Comparison of ENCODE assay signal across 25 cellular contexts in genomic region chr9:35529156-35529823, GRCh38. TPM values are rescaled to one million over a fixed set of nuclear protein-coding genes. Genes with fewer than 3 reads are reported as not detected.
DNase-seq lines count a peak whose midpoint lies in the region; ATAC-seq, FAIRE-seq and TF ChIP-seq lines count a peak whose summit lies in the region.
"Had no signal": no experiment of that assay in that cellular context is flagged by ENCODE, and none has a peak within 500 bp of the region (broad histone marks: within the 10 kb centered on the region; RNA-seq: fewer than 3 reads in every experiment).

No MANE protein-coding gene starts in this region.

- no peaks in the 10 kb centered on the region for H4K20me1 ChIP-seq in hepatocyte (ENCODE audit: insufficient read depth, poor library complexity, severe bottlenecking)
- no peaks in the 10 kb centered on the region for H4K20me1 ChIP-seq in PC-3 (ENCODE audit: low read length)

- intact Hi-C loops in psoas muscle (cut with DNase I) (no loop called here), PC-3 (cut with micrococcal nuclease) (no loop called here)

- H3K9ac ChIP-seq in PC-3 (ENCODE audit: low read length), result no peak overlapping the region
- H3K9ac ChIP-seq: BLaER1 treated with 17β-estradiol and CSF1 and Interleukin-3, amounts not matched to agents 10 nM and 100 nM had no signal

- POLR2A ChIA-PET in A549 (lab: Yijun Ruan, JAX) (interaction anchor here (1.3 to 2.1 kb wide), 2 partner anchors 10 to 11 kb away, joined by 5 to 6 read pairs; no protein-coding TSS in a partner anchor), PC-3 (lab: Charles Lee; ENCODE audit: unreplicated experiment) (no interaction called here)

- H3K4me1 ChIP-seq in A549 (peaks cover 72% of the 10 kb centered on the region), hepatocyte (ENCODE audit: insufficient read depth) (peaks cover 17% of the 10 kb centered on the region), psoas muscle (peaks cover 46% of the 10 kb centered on the region), HAP-1 (no peaks in the 10 kb centered on the region), PC-3 (ENCODE audit: insufficient read depth, low read length) (peaks cover 13% of the 10 kb centered on the region)
- H3K4me1 ChIP-seq: colonic mucosa had no signal

- FAIRE-seq in A549 (lab: Jason Lieb, UNC), result peak; percentile 7
- FAIRE-seq: kidney, RCC 7860 had no signal

- 80% methylated on average over 3 of the region's 3 CpGs for WGBS in A549 (ENCODE audit: missing lambda C conversion rate)
- WGBS in hepatocyte (ENCODE audit: low lambda C conversion rate, missing lambda C conversion rate), result 87% methylated on average over 3 of the region's 3 CpGs
- WGBS in psoas muscle, 3 donors, result 48 to 65% (median 59%) methylated on average over 3 of the region's 3 CpGs

- H3K27ac ChIP-seq in A549 (peak overlapping the region; percentile 95 to 96), hepatocyte (no peak overlapping the region), psoas muscle (peak overlapping the region; percentile 40), PC-3 (ENCODE audit: low read length) (no peak overlapping the region)
- H3K27ac ChIP-seq: BLaER1 treated with 17β-estradiol and CSF1 and Interleukin-3, amounts not matched to agents 10 nM and 100 nM; colonic mucosa; stomach; vagina had no signal

- H3K79me2 ChIP-seq in hepatocyte, result peaks cover 44% of the 10 kb centered on the region
- H3K79me2 ChIP-seq in PC-3 (ENCODE audit: low read length), result peaks cover 35% of the 10 kb centered on the region

- DNase-seq in A549 (ENCODE audit: low read depth in 1 of 2, low spot score in 1 of 2), result no peak
- DNase-seq in NCI-H2227 treated with DMSO at 0.1 percent for 48 hours (lab: John Stamatoyannopoulos, UW), result peak; percentile 1
- peak; percentile 23 for DNase-seq in hepatocyte (ENCODE audit: low spot score)
- DNase-seq in psoas muscle, result no peak
- no peak for DNase-seq in HAP-1 (ENCODE audit: low spot score in 2 of 2)
- no peak for DNase-seq in PC-3
- DNase-seq in NCI-H2196 treated with DMSO at 0.1 percent for 48 hours (lab: John Stamatoyannopoulos, UW; ENCODE audit: unreplicated experiment), result no peak
- DNase-seq: activated CD4-positive, alpha-beta T cell treated with anti-CD3 and anti-CD28 coated beads, Interleukin-2, amount 10 ng/mL, durations not matched to agents 7 days and 5 days; activated naive CD8-positive, alpha-beta T cell treated with anti-CD3 and anti-CD28 coated beads, Interleukin-2, amount 10 ng/mL, durations not matched to agents 7 days and 5 days; Calu3; colonic mucosa; kidney; MG63; NCI-H1694 treated with DMSO at 0.1 percent for 48 hours; NK-92 treated with Interleukin-12 subunit alpha and Interleukin-12 subunit beta, amount 100 ng/mL, for 24 hours; spleen; stimulated activated CD4-positive, alpha-beta T cell treated with anti-CD3 and anti-CD28 coated beads, Interleukin-4, amount 100 ng/mL, for 4 hours; stomach had no signal

- H3K9me2 ChIP-seq in hepatocyte (replicated peaks; ENCODE audit: insufficient read depth) (no peaks in the 10 kb centered on the region), PC-3 (replicated peaks; ENCODE audit: low read length) (no peaks in the 10 kb centered on the region)

- no peaks in the 10 kb centered on the region for H3K36me3 ChIP-seq in hepatocyte (replicated peaks; ENCODE audit: insufficient read depth, low read depth)
- H3K36me3 ChIP-seq in psoas muscle (ENCODE audit: insufficient read depth in 1 of 2, low read depth in 1 of 2), result no peaks in the 10 kb centered on the region
- no peaks in the 10 kb centered on the region for H3K36me3 ChIP-seq in HAP-1 (replicated peaks)
- no peaks in the 10 kb centered on the region for H3K36me3 ChIP-seq in PC-3 (ENCODE audit: low read depth, low read length)
- H3K36me3 ChIP-seq: colonic mucosa, spleen, stomach, vagina had no signal

- BruUV-seq in PC-3 (replicated peaks; lab: Mats Ljungman, UMichigan), result no TSS peak

- in situ Hi-C loops in HAP-1 (cut with MboI; ENCODE audit: low sequenced_read_pairs), result loop anchor here (25.0 kb wide), 1 partner anchor 92 kb away; no protein-coding TSS in a partner anchor

- ATAC-seq in A549 (no peak), psoas muscle (peak in 3 of 4 donors; percentile 51 to 80 (median 71)), GM18858 (IDR thresholded peaks at IDR 0.05; ENCODE audit: unreplicated experiment) (no peak), PC-3 (no peak)
- ATAC-seq: activated T-helper 17 cell treated with anti-CD3 and anti-CD28 coated beads, Interleukin-2, amount 50 U/mL, for 72 hours; HCT116; natural killer cell treated with Interleukin-12 subunit alpha and Interleukin-12 subunit beta and Interleukin-15 and Interleukin-18, amount 100 ng/mL, for 72 hours had no signal

- no peak for TF ChIP-seq CTCF in A549 (IDR thresholded peaks at IDR 0.05)
- no peak for TF ChIP-seq CTCF in hepatocyte (IDR thresholded peaks at IDR 0.05; ENCODE audit: poor library complexity)
- no peak for TF ChIP-seq CTCF in psoas muscle (IDR thresholded peaks at IDR 0.05)
- no peak for TF ChIP-seq CTCF in PC-3 (conservative IDR thresholded peaks at IDR 0.05; ENCODE audit: low read depth, low read length)

- 0 out of 3 replicates have a peak overlapping the region, but pooled peaks have one; percentile 2 for H3K4me2 ChIP-seq in A549
- H3K4me2 ChIP-seq in hepatocyte, result no peak overlapping the region
- no peak overlapping the region for H3K4me2 ChIP-seq in PC-3 (ENCODE audit: low read length)
- H3K4me2 ChIP-seq: BLaER1 treated with 17β-estradiol and CSF1 and Interleukin-3, amounts not matched to agents 10 nM and 100 nM had no signal

- H3K27me3 ChIP-seq in hepatocyte, result no peaks in the 10 kb centered on the region
- H3K27me3 ChIP-seq in psoas muscle (ENCODE audit: insufficient read depth in 3 of 3, low read length in 2 of 3), result no peaks in the 10 kb centered on the region
- no peaks in the 10 kb centered on the region for H3K27me3 ChIP-seq in HAP-1 (ENCODE audit: low read depth)
- no peaks in the 10 kb centered on the region for H3K27me3 ChIP-seq in PC-3 (ENCODE audit: low read length)
- H3K27me3 ChIP-seq: BLaER1 treated with 17β-estradiol and CSF1 and Interleukin-3, amounts not matched to agents 10 nM and 100 nM; colonic mucosa; MG63; spleen; stomach; vagina had no signal

- CTCF ChIA-PET in A549 (lab: Yijun Ruan, JAX) (interaction anchor here (1.5 to 5.5 kb wide), 5 partner anchors 9 to 40 kb away, joined by 6 to 47 read pairs (median 11); partner anchors contain the start of gene RUSC2), PC-3 (lab: Charles Lee) (no interaction called here)

- H3K4me3 ChIP-seq in A549 (no peak overlapping the region), hepatocyte (no peak overlapping the region), psoas muscle (no peak overlapping the region), HAP-1 (no peak overlapping the region), PC-3 (ENCODE audit: low read length) (no peak overlapping the region)
- H3K4me3 ChIP-seq: BLaER1 treated with 17β-estradiol and CSF1 and Interleukin-3, amounts not matched to agents 10 nM and 100 nM; colonic mucosa; MG63; spleen; stomach; vagina had no signal

- H2AFZ ChIP-seq in hepatocyte (no peak overlapping the region), PC-3 (ENCODE audit: low read length) (no peak overlapping the region)

- H3K9me3 ChIP-seq in A549 (no peaks in the 10 kb centered on the region), hepatocyte (ENCODE audit: low read depth) (no peaks in the 10 kb centered on the region), psoas muscle (no peaks in the 10 kb centered on the region), HAP-1 (no peaks in the 10 kb centered on the region), PC-3 (ENCODE audit: low read length) (no peaks in the 10 kb centered on the region)
- H3K9me3 ChIP-seq: colonic mucosa, MG63, spleen, stomach, vagina had no signal

- no peaks in the 10 kb centered on the region for H3F3A ChIP-seq in PC-3 (ENCODE audit: low read length, unreplicated experiment)

- TF ChIP-seq EP300 in A549 (IDR thresholded peaks at IDR 0.05), result no peak

- no peak for TF ChIP-seq RAD21 in A549 (conservative IDR thresholded peaks at IDR 0.05 in 1 of 2, IDR thresholded peaks at IDR 0.05 in 1 of 2)

- TF ChIP-seq POLR2A in A549 (IDR thresholded peaks at IDR 0.05; ENCODE audit: low read length), result no peak

TF ChIP-seq in A549, 52 proteins besides CTCF, POLR2A, EP300 and RAD21:
- 0 out of 2 replicates have a peak, but pooled peaks have one; percentile 16 for TF ChIP-seq NFE2L2 (conservative IDR thresholded peaks at IDR 0.05; ENCODE audit: low read length)
- TF ChIP-seq NPAS2 (CRISPR knock-in tag; IDR thresholded peaks at IDR 0.05; ENCODE audit: borderline replicate concordance), result no peak

RNA-seq across cellular contexts. Expression of gene RUSC2, which starts 39.4 kb away (rescaled TPM):
- 15.9 and 16.8 TPM in 2 replicates for polyA plus RNA-seq in A549 (2011; rRNA removed)
- 17.6 and 25.3 TPM in 2 replicates for polyA plus RNA-seq in A549 (2012; cell fraction: cytosol; rRNA removed)
- 67.7 and 81.9 TPM in 2 replicates for polyA plus RNA-seq in A549 (2012; cell fraction: nucleus; rRNA removed)
- polyA plus RNA-seq in A549 (2017; fragmentation: RNase III; extraction: RNeasy Plus Mini Kit Qiagen cat#74134 plus additional on column Dnase treatment), result 21.0 to 21.6 TPM (median 21.2 TPM) in 3 replicates
- polyA minus RNA-seq in A549 (2011; rRNA and poly(A)+ RNA removed), result 77.7 and 84.8 TPM in 2 replicates
- total RNA-seq in hepatocyte, result 12.6 and 17.7 TPM in 2 replicates
- polyA plus RNA-seq in hepatocyte, result 16.6 and 17.5 TPM in 2 replicates
- total RNA-seq in psoas muscle, result 100 to 1,000 TPM in 1 of 4 donors, 10 to 100 TPM in 3; 34.4 to 101 (median 72.1) TPM
- polyA plus RNA-seq in psoas muscle, result 10 to 100 TPM; 37.1 to 53.9 (median 45.7) TPM
- 10.7 and 13.3 TPM in 2 replicates for total RNA-seq in PC-3 (2014; rRNA removed)

Comparison
In these comparisons a context has a peak if more than half of its experiments do, and no peak if none do; other contexts are left out.
1. ATAC-seq: peak in psoas muscle (3 of 4); none in A549 (0 of 2), GM18858 (single experiment) and PC-3 (single experiment).
2. DNase-seq: peak in NCI-H2227 treated with DMSO at 0.1 percent for 48 hours (single experiment) and hepatocyte (single experiment); none in A549 (0 of 2), psoas muscle (0 of 2), HAP-1 (0 of 2), PC-3 (single experiment) and NCI-H2196 treated with DMSO at 0.1 percent for 48 hours (single experiment).
3. H3K27ac ChIP-seq: peak in A549 (2 of 2) and psoas muscle (single experiment); none in hepatocyte (single experiment) and PC-3 (single experiment).